In genomic region chr9:81776390-81776789, GRCh38 we compare ENCODE assay signal across 22 cellular contexts.
DNase-seq lines count a peak whose midpoint lies in the region; ATAC-seq and TF ChIP-seq lines count a peak whose summit lies in the region.
"Had no signal": no experiment of that assay in that cellular context is flagged by ENCODE, and none has a peak within 500 bp of the region (broad histone marks: within the 10 kb centered on the region; RNA-seq: fewer than 3 reads in every experiment).

No MANE protein-coding gene starts in this region.

- no peaks in the 10 kb centered on the region for H3K4me1 ChIP-seq in mammary epithelial cell (ENCODE audit: insufficient read depth, low read length)
- H3K4me1 ChIP-seq: parathyroid adenoma had no signal

- ATAC-seq in HG03139 (IDR thresholded peaks at IDR 0.05; ENCODE audit: unreplicated experiment): no peak
- no peak for ATAC-seq in stimulated activated naive CD8-positive, alpha-beta T cell treated with anti-CD3 and anti-CD28 coated beads, Interleukin-15, Interleukin-2, amounts not matched to agents 100 U/mL and 50 U/mL, for 24 hours
- ATAC-seq: HCT116, Panc1, right cardiac atrium, T-helper 17 cell had no signal

- no peaks in the 10 kb centered on the region for H3K79me2 ChIP-seq in mammary epithelial cell (ENCODE audit: insufficient read depth, low read length)
- H3K79me2 ChIP-seq: parathyroid adenoma had no signal

- no peak overlapping the region for H3K4me3 ChIP-seq in AG10803 (ENCODE audit: low read length)
- no peak overlapping the region for H3K4me3 ChIP-seq in epithelial cell of esophagus (ENCODE audit: low read length)
- no peak overlapping the region for H3K4me3 ChIP-seq in mammary epithelial cell (replicated peaks in 1 of 3; ENCODE audit: insufficient read depth in 1 of 3, low read depth in 2 of 3, low read length in 3 of 3)
- H3K4me3 ChIP-seq: ascending aorta, BLaER1, thoracic aorta had no signal

- in situ Hi-C loops in mammary epithelial cell (cut with MboI; ENCODE audit: low sequenced_read_pairs in 2 of 2): no loop called here

- H3K9ac ChIP-seq in mammary epithelial cell (ENCODE audit: insufficient read depth, low read length): no peak overlapping the region
- H3K9ac ChIP-seq: BLaER1, parathyroid adenoma had no signal

- H3K4me2 ChIP-seq in mammary epithelial cell (ENCODE audit: insufficient read depth, low read depth, low read length): no peak overlapping the region
- H3K4me2 ChIP-seq: BLaER1 had no signal

- H3K9me3 ChIP-seq in mammary epithelial cell (replicated peaks; ENCODE audit: insufficient read depth, low read length): no peaks in the 10 kb centered on the region
- H3K9me3 ChIP-seq: ascending aorta, BLaER1, thoracic aorta had no signal

- intact Hi-C loops in mammary epithelial cell (cut with micrococcal nuclease): no loop called here

- dilution Hi-C loops in mammary epithelial cell (cut with HindIII; ENCODE audit: low sequenced_read_pairs): no loop called here

- no TSS peak for BruUV-seq in mammary epithelial cell (replicated peaks; lab: Mats Ljungman, UMichigan)

- H3K27me3 ChIP-seq in mammary epithelial cell (ENCODE audit: insufficient read depth, low read length): no peaks in the 10 kb centered on the region
- H3K27me3 ChIP-seq: ascending aorta, BLaER1 had no signal

- CTCF ChIA-PET in mammary epithelial cell (lab: Charles Lee; ENCODE audit: low non-redundant PET): no interaction called here

- 46% methylated on average over 1 of the region's 1 CpG for WGBS in mammary epithelial cell (ENCODE audit: low coverage, missing lambda C conversion rate)

- DNase-seq in AG10803 (ENCODE audit: low read depth) (peak; percentile 8), HCEC 1CT (peak; percentile 49), NCI-H69 (lab: John Stamatoyannopoulos, UW) (peak; percentile 78), epithelial cell of esophagus (ENCODE audit: low read depth) (peak; percentile 34), GM03348 (ENCODE audit: low spot score) (no peak), mammary epithelial cell (no peak)
- no peak for DNase-seq in stimulated activated naive CD8-positive, alpha-beta T cell treated with anti-CD3 and anti-CD28 coated beads, Interleukin-15, Interleukin-2, amounts not matched to agents 100 U/mL and 50 U/mL, for 24 hours
- DNase-seq: ACHN; activated CD4-positive, alpha-beta T cell treated with anti-CD3 and anti-CD28 coated beads for 4 hours; central memory CD4-positive, alpha-beta T cell; dermis blood vessel endothelial cell; IMR-90; right cardiac atrium; stimulated activated naive CD4-positive, alpha-beta T cell treated with Interleukin-2 at 50 U/mL for 16 hours; T-helper 17 cell had no signal

- no peaks in the 10 kb centered on the region for H3K36me3 ChIP-seq in mammary epithelial cell (ENCODE audit: insufficient read depth, low read length)
- H3K36me3 ChIP-seq: ascending aorta, BLaER1, thoracic aorta had no signal

- no peak overlapping the region for H3K27ac ChIP-seq in mammary epithelial cell (ENCODE audit: insufficient read depth, low read depth, low read length)
- H3K27ac ChIP-seq: BLaER1, parathyroid adenoma had no signal

- H4K20me1 ChIP-seq in mammary epithelial cell (ENCODE audit: insufficient read depth, low read length): no peaks in the 10 kb centered on the region
- H4K20me1 ChIP-seq: BLaER1 had no signal

- no peak for TF ChIP-seq CTCF in AG10803 (conservative IDR thresholded peaks at IDR 0.05; ENCODE audit: low read length)
- TF ChIP-seq CTCF in epithelial cell of esophagus (IDR thresholded peaks at IDR 0.05; ENCODE audit: insufficient read depth, low read depth, low read length, missing control alignments): no peak
- no peak for TF ChIP-seq CTCF in mammary epithelial cell (conservative IDR thresholded peaks at IDR 0.05 in 1 of 2, IDR thresholded peaks at IDR 0.05 in 1 of 2; ENCODE audit: extremely low read depth in 1 of 2, insufficient read depth in 1 of 2, low read depth in 1 of 2, low read length in 2 of 2)

- no peak overlapping the region for H2AFZ ChIP-seq in mammary epithelial cell (ENCODE audit: low read depth, low read length)
- H2AFZ ChIP-seq: parathyroid adenoma had no signal

Comparison
In these comparisons a context has a peak if more than half of its experiments do, and no peak if none do; other contexts are left out.
1. DNase-seq: peak in AG10803 (single experiment), HCEC 1CT (single experiment), NCI-H69 (single experiment) and epithelial cell of esophagus (single experiment); none in GM03348 (single experiment), mammary epithelial cell (single experiment) and stimulated activated naive CD8-positive, alpha-beta T cell treated with anti-CD3 and anti-CD28 coated beads, Interleukin-15, Interleukin-2, amounts not matched to agents 100 U/mL and 50 U/mL, for 24 hours (single experiment).